In genomic region chr2:119692310-119692709, GRCh38 we compare ENCODE assay signal across 1 cellular context.
TF ChIP-seq lines count a peak whose summit lies in the region.

No MANE protein-coding gene starts in this region.

TF ChIP-seq in GM23338, 12 proteins besides CTCF, POLR2A, EP300 and RAD21 (continued from another document):
- TF ChIP-seq REST (IDR thresholded peaks at IDR 0.05; ENCODE audit: unreplicated experiment): no peak
- TF ChIP-seq POLR2AphosphoS5 (IDR thresholded peaks at IDR 0.05; ENCODE audit: low read depth): no peak
- no peak for TF ChIP-seq NANOG (IDR thresholded peaks at IDR 0.05; ENCODE audit: borderline replicate concordance)
- TF ChIP-seq CREB1 (CRISPR knock-in tag; IDR thresholded peaks at IDR 0.05; ENCODE audit: low read depth): no peak
- TF ChIP-seq ZNF331 (CRISPR knock-in tag; IDR thresholded peaks at IDR 0.05; ENCODE audit: low read depth): no peak
- TF ChIP-seq JUNB (IDR thresholded peaks at IDR 0.05; ENCODE audit: unreplicated experiment): no peak
- no peak for TF ChIP-seq ZNF114 (CRISPR knock-in tag; IDR thresholded peaks at IDR 0.05)
- TF ChIP-seq ETS1 (IDR thresholded peaks at IDR 0.05): no peak
- TF ChIP-seq STAT1 (IDR thresholded peaks at IDR 0.05; ENCODE audit: unreplicated experiment): no peak
